11 cellular contexts compared by ENCODE assay signal in genomic region chr5:131377785-131378325, GRCh38.
DNase-seq lines count a peak whose midpoint lies in the region; ATAC-seq lines count a peak whose summit lies in the region.
"Had no signal": no experiment of that assay in that cellular context is flagged by ENCODE, and none has a peak within 500 bp of the region (broad histone marks: within the 10 kb centered on the region; RNA-seq: fewer than 3 reads in every experiment).

No MANE protein-coding gene starts in this region.

- ATAC-seq in activated CD4-positive, alpha-beta T cell treated with anti-CD3 and anti-CD28 coated beads for 36 hours: no peak
- ATAC-seq in stimulated activated effector memory CD8-positive, alpha-beta T cell treated with anti-CD3 and anti-CD28 coated beads, Interleukin-12 subunit alpha, Interleukin-12 subunit beta, amount 100 ng/mL, for 72 hours: no peak
- ATAC-seq in Right ventricle myocardium inferior: no peak
- ATAC-seq in GM18511 (IDR thresholded peaks at IDR 0.05; ENCODE audit: unreplicated experiment): no peak
- no peak for ATAC-seq in HG02884 (IDR thresholded peaks at IDR 0.05; ENCODE audit: unreplicated experiment)
- ATAC-seq: WTC11 had no signal

- peak overlapping the region; percentile 95 for H3K27ac Mint-ChIP-seq in activated CD4-positive, alpha-beta T cell treated with anti-CD3 and anti-CD28 coated beads for 36 hours
- peak overlapping the region; percentile 94 for H3K27ac Mint-ChIP-seq in activated CD4-positive, alpha-beta memory T cell treated with anti-CD3 and anti-CD28 coated beads for 36 hours
- H3K27ac Mint-ChIP-seq in stimulated activated effector memory CD8-positive, alpha-beta T cell treated with anti-CD3 and anti-CD28 coated beads, Interleukin-12 subunit alpha, Interleukin-12 subunit beta, amount 100 ng/mL, for 72 hours: peak overlapping the region; percentile 93
- H3K27ac Mint-ChIP-seq: WTC11 had no signal

- no peak for DNase-seq in activated CD4-positive, alpha-beta T cell treated with anti-CD3 and anti-CD28 coated beads for 36 hours
- DNase-seq in activated CD4-positive, alpha-beta T cell treated with anti-CD3 and anti-CD28 coated beads for 48 hours: no peak
- no peak for DNase-seq in activated CD4-positive, alpha-beta memory T cell treated with anti-CD3 and anti-CD28 coated beads for 36 hours
- DNase-seq in fibroblast of peridontal ligament (ENCODE audit: extremely low read depth): peak; percentile 44
- no peak for DNase-seq in stimulated activated effector memory CD8-positive, alpha-beta T cell treated with anti-CD3 and anti-CD28 coated beads, Interleukin-12 subunit alpha, Interleukin-12 subunit beta, amount 100 ng/mL, for 72 hours (ENCODE audit: low spot score in 2 of 2)
- no peak for DNase-seq in Right ventricle myocardium inferior (ENCODE audit: missing footprints)
- DNase-seq: central memory CD4-positive, alpha-beta T cell had no signal

- POLR2A ChIA-PET in activated CD4-positive, alpha-beta T cell treated with anti-CD3 and anti-CD28 coated beads for 36 hours (lab: Charles Lee): interaction anchor here (0.7 to 2.1 kb wide), 7 partner anchors 9 to 164 kb away, joined by 3 to 7 read pairs (median 4); partner anchors contain the start of gene CDC42SE2
- POLR2A ChIA-PET in activated CD4-positive, alpha-beta memory T cell treated with anti-CD3 and anti-CD28 coated beads for 36 hours (lab: Charles Lee): interaction anchor here (1.1 to 3.4 kb wide), 9 partner anchors 11 to 125 kb away, joined by 3 to 27 read pairs (median 4); partner anchors contain the start of gene CDC42SE2

- CTCF ChIA-PET in activated CD4-positive, alpha-beta T cell treated with anti-CD3 and anti-CD28 coated beads for 36 hours (lab: Charles Lee): interaction anchor here (0.8 to 2.0 kb wide), 13 partner anchors 8 to 157 kb away, joined by 3 to 10 read pairs (median 4); no protein-coding TSS in a partner anchor
- CTCF ChIA-PET in activated CD4-positive, alpha-beta memory T cell treated with anti-CD3 and anti-CD28 coated beads for 36 hours (lab: Charles Lee): interaction anchor here (1.1 to 1.9 kb wide), 5 partner anchors 8 to 113 kb away, joined by 3 to 7 read pairs (median 4); no protein-coding TSS in a partner anchor

- peaks cover 42% of the 10 kb centered on the region for H3K36me3 Mint-ChIP-seq in activated CD4-positive, alpha-beta T cell treated with anti-CD3 and anti-CD28 coated beads for 36 hours (ENCODE audit: low read depth)
- H3K36me3 Mint-ChIP-seq in activated CD4-positive, alpha-beta memory T cell treated with anti-CD3 and anti-CD28 coated beads for 36 hours: peaks cover 19% of the 10 kb centered on the region
- H3K36me3 Mint-ChIP-seq in stimulated activated effector memory CD8-positive, alpha-beta T cell treated with anti-CD3 and anti-CD28 coated beads, Interleukin-12 subunit alpha, Interleukin-12 subunit beta, amount 100 ng/mL, for 72 hours: peaks cover 80% of the 10 kb centered on the region
- H3K36me3 Mint-ChIP-seq: WTC11 had no signal

- H3K4me1 Mint-ChIP-seq in activated CD4-positive, alpha-beta T cell treated with anti-CD3 and anti-CD28 coated beads for 36 hours: peaks cover 97% of the 10 kb centered on the region
- peaks cover 89% of the 10 kb centered on the region for H3K4me1 Mint-ChIP-seq in activated CD4-positive, alpha-beta memory T cell treated with anti-CD3 and anti-CD28 coated beads for 36 hours (ENCODE audit: low read depth)
- peaks cover 71% of the 10 kb centered on the region for H3K4me1 Mint-ChIP-seq in stimulated activated effector memory CD8-positive, alpha-beta T cell treated with anti-CD3 and anti-CD28 coated beads, Interleukin-12 subunit alpha, Interleukin-12 subunit beta, amount 100 ng/mL, for 72 hours

- H3K9me3 Mint-ChIP-seq in activated CD4-positive, alpha-beta T cell treated with anti-CD3 and anti-CD28 coated beads for 36 hours (ENCODE audit: low read depth): peaks cover 3% of the 10 kb centered on the region
- H3K9me3 Mint-ChIP-seq in activated CD4-positive, alpha-beta memory T cell treated with anti-CD3 and anti-CD28 coated beads for 36 hours: no peaks in the 10 kb centered on the region
- H3K9me3 Mint-ChIP-seq in stimulated activated effector memory CD8-positive, alpha-beta T cell treated with anti-CD3 and anti-CD28 coated beads, Interleukin-12 subunit alpha, Interleukin-12 subunit beta, amount 100 ng/mL, for 72 hours: peaks cover 4% of the 10 kb centered on the region
- H3K9me3 Mint-ChIP-seq: neural crest cell, WTC11 had no signal

- intact Hi-C loops in activated CD4-positive, alpha-beta T cell treated with anti-CD3 and anti-CD28 coated beads for 36 hours (cut with DNase I, micrococcal nuclease): loop anchor here (1.0 to 2.0 kb wide), 3 partner anchors 10 to 97 kb away; no protein-coding TSS in a partner anchor
- intact Hi-C loops in activated CD4-positive, alpha-beta memory T cell treated with anti-CD3 and anti-CD28 coated beads for 36 hours (cut with micrococcal nuclease): loop anchor here (2.0 kb wide), 2 partner anchors 41 to 55 kb away; no protein-coding TSS in a partner anchor
- intact Hi-C loops in Right ventricle myocardium inferior (cut with DNase I): loop anchor here (10.0 kb wide), 1 partner anchor 113 kb away; the partner anchor contains the start of gene CDC42SE2

- H3K27me3 Mint-ChIP-seq in activated CD4-positive, alpha-beta T cell treated with anti-CD3 and anti-CD28 coated beads for 36 hours: no peaks in the 10 kb centered on the region
- H3K27me3 Mint-ChIP-seq in activated CD4-positive, alpha-beta memory T cell treated with anti-CD3 and anti-CD28 coated beads for 36 hours: no peaks in the 10 kb centered on the region

- H3K4me3 Mint-ChIP-seq in activated CD4-positive, alpha-beta T cell treated with anti-CD3 and anti-CD28 coated beads for 36 hours: peak overlapping the region; percentile 12
- no peak overlapping the region for H3K4me3 Mint-ChIP-seq in activated CD4-positive, alpha-beta memory T cell treated with anti-CD3 and anti-CD28 coated beads for 36 hours
- H3K4me3 Mint-ChIP-seq in stimulated activated effector memory CD8-positive, alpha-beta T cell treated with anti-CD3 and anti-CD28 coated beads, Interleukin-12 subunit alpha, Interleukin-12 subunit beta, amount 100 ng/mL, for 72 hours: no peak overlapping the region
- H3K4me3 Mint-ChIP-seq: neural crest cell, WTC11 had no signal
